ENCODE assay signal across 23 cellular contexts in the genomic region with DNA sequence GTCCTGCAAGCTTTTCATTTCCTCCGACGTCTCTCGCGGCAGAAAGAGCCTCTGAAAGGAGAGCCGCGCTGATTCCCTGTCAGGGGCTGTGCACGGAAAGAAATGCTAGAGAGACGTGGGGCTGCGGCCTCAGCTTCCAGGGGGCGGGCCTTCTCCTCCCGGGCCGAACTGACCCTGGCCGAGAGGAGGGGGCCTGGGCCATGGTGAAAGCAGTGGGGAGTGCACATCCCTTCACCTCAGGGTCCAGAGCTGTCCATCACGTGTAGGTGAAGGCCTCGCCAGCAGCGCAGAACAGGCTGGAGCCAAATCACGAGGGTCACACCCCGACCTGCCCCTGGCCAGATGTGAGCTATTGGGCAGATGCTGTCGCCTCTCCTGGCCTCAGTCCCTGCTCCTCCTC.
DNase-seq lines count a peak whose midpoint lies in the region; ATAC-seq and TF ChIP-seq lines count a peak whose summit lies in the region.
"Had no signal": no experiment of that assay in that cellular context is flagged by ENCODE, and none has a peak within 500 bp of the region (broad histone marks: within the 10 kb centered on the region; RNA-seq: fewer than 3 reads in every experiment).

No MANE protein-coding gene starts in this region.

- H3K9me3 Mint-ChIP-seq in chondrocyte (ENCODE audit: low read depth): peaks cover 2% of the 10 kb centered on the region
- H3K9me3 Mint-ChIP-seq in neural progenitor cell: peaks cover 6% of the 10 kb centered on the region
- H3K9me3 Mint-ChIP-seq: CD4-positive, alpha-beta T cell had no signal

- H3K27ac Mint-ChIP-seq in chondrocyte (ENCODE audit: unreplicated experiment): no peak overlapping the region
- peak overlapping the region; percentile 57 for H3K27ac Mint-ChIP-seq in neural progenitor cell
- H3K27ac Mint-ChIP-seq: CD4-positive, alpha-beta T cell had no signal

- no peak for TF ChIP-seq CTCF in chondrocyte (IDR thresholded peaks at IDR 0.05)
- no peak for TF ChIP-seq CTCF in neural progenitor cell (IDR thresholded peaks at IDR 0.05)
- no peak for TF ChIP-seq CTCF in spleen (IDR thresholded peaks at IDR 0.05 in 8 of 11, conservative IDR thresholded peaks at IDR 0.05 in 3 of 11)

- H3K36me3 ChIP-seq in neural progenitor cell: no peaks in the 10 kb centered on the region
- H3K36me3 ChIP-seq in spleen: no peaks in the 10 kb centered on the region
- H3K36me3 ChIP-seq: BLaER1 treated with 17β-estradiol and CSF1 and Interleukin-3, amounts not matched to agents 10 nM and 100 nM had no signal

- no peak for TF ChIP-seq POLR2A in spleen (IDR thresholded peaks at IDR 0.05)

- H3K4me1 ChIP-seq in neural progenitor cell (peaks cover 6% of the 10 kb centered on the region), spleen (no peaks in the 10 kb centered on the region)
- H3K4me1 ChIP-seq: A549 had no signal

- intact Hi-C loops in spleen (cut with DNase I; ENCODE audit: low total_unique reads): no loop called here

- H3K9me3 ChIP-seq in neural progenitor cell (ENCODE audit: low read depth) (no peaks in the 10 kb centered on the region), spleen (peaks cover 0 to 23% (median 0%) of the 10 kb centered on the region in 8 donors)
- H3K9me3 ChIP-seq: A549; BLaER1 treated with 17β-estradiol and CSF1 and Interleukin-3, amounts not matched to agents 10 nM and 100 nM had no signal

- peaks cover 4% of the 10 kb centered on the region for H3K27me3 ChIP-seq in neural progenitor cell
- peaks cover 0 to 16% (median 0%) of the 10 kb centered on the region in 7 donors for H3K27me3 ChIP-seq in spleen (replicated peaks in 1 of 7)

- no peak for ATAC-seq in HG03175 (IDR thresholded peaks at IDR 0.05; ENCODE audit: unreplicated experiment)
- no peak for ATAC-seq in GM18909 (IDR thresholded peaks at IDR 0.05; ENCODE audit: poor library complexity, unreplicated experiment)
- ATAC-seq: A549, HCT116, Panc1 had no signal

- WGBS in spleen, 5 donors: 61 to 72% (median 67%) methylated on average over 16 to 19 of the region's 19 CpGs

- H3K4me1 Mint-ChIP-seq in chondrocyte (ENCODE audit: low read depth) (no peaks in the 10 kb centered on the region), neural progenitor cell (peaks cover 21% of the 10 kb centered on the region)

- H2AFZ ChIP-seq in neural progenitor cell (replicated peaks): no peak overlapping the region

- no peak overlapping the region for H3K9ac ChIP-seq in neural progenitor cell
- H3K9ac ChIP-seq: BLaER1 treated with 17β-estradiol and CSF1 and Interleukin-3, amounts not matched to agents 10 nM and 100 nM had no signal

- no peaks in the 10 kb centered on the region for H3K36me3 Mint-ChIP-seq in chondrocyte (ENCODE audit: low read depth)
- peaks cover 12% of the 10 kb centered on the region for H3K36me3 Mint-ChIP-seq in neural progenitor cell

- H3K4me3 ChIP-seq in neural progenitor cell: no peak overlapping the region
- no peak overlapping the region for H3K4me3 ChIP-seq in spleen
- H3K4me3 ChIP-seq: A549; BLaER1 treated with 17β-estradiol and CSF1 and Interleukin-3, amounts not matched to agents 10 nM and 100 nM had no signal

- no peak overlapping the region for H3K4me2 ChIP-seq in neural progenitor cell
- H3K4me2 ChIP-seq: A549; BLaER1 treated with 17β-estradiol and CSF1 and Interleukin-3, amounts not matched to agents 10 nM and 100 nM had no signal

- no peak overlapping the region for H3K27ac ChIP-seq in neural progenitor cell
- H3K27ac ChIP-seq in spleen: no peak overlapping the region
- H3K27ac ChIP-seq: A549; BLaER1 treated with 17β-estradiol and CSF1 and Interleukin-3, amounts not matched to agents 10 nM and 100 nM; RWPE1 had no signal

- H3F3A ChIP-seq in neural progenitor cell (ENCODE audit: low read depth): no peaks in the 10 kb centered on the region

- DNase-seq in chondrocyte (ENCODE audit: low spot score) (peak; percentile 87), left kidney (ENCODE audit: low read depth, low spot score) (peak; percentile 58), neural progenitor cell (ENCODE audit: low spot score) (peak; percentile 61), spleen (peak; percentile 54), mucosa of gallbladder (ENCODE audit: low spot score) (no peak)
- DNase-seq: AML-193; CD4-positive, alpha-beta T cell; Karpas-422; NCI-H1092; NCI-H1417 treated with DMSO at 0.1 percent for 48 hours; NCI-H1694 treated with DMSO at 0.1 percent for 48 hours; NCI-H2081; NCI-H226; NCI-H510A; NCI-H69; SHP77 treated with DMSO at 0.1 percent for 48 hours had no signal

- no peaks in the 10 kb centered on the region for H4K20me1 ChIP-seq in neural progenitor cell (ENCODE audit: low read depth)

- H3K27me3 Mint-ChIP-seq in chondrocyte (ENCODE audit: low read depth): peaks cover 10% of the 10 kb centered on the region
- peaks cover 2% of the 10 kb centered on the region for H3K27me3 Mint-ChIP-seq in neural progenitor cell (ENCODE audit: insufficient read depth, low read depth)
- H3K27me3 Mint-ChIP-seq: CD4-positive, alpha-beta T cell had no signal

- no peaks in the 10 kb centered on the region for H3K79me2 ChIP-seq in neural progenitor cell (ENCODE audit: low read depth)

- H3K4me3 Mint-ChIP-seq in chondrocyte (ENCODE audit: unreplicated experiment): no peak overlapping the region
- H3K4me3 Mint-ChIP-seq in neural progenitor cell: no peak overlapping the region
- H3K4me3 Mint-ChIP-seq: CD4-positive, alpha-beta T cell had no signal
